In genomic region chr12:55499231-55499630, GRCh38 we compare ENCODE assay signal across 26 cellular contexts. TPM values are rescaled to one million over a fixed set of nuclear protein-coding genes. Genes with fewer than 3 reads are reported as not detected.
DNase-seq lines count a peak whose midpoint lies in the region; ATAC-seq, FAIRE-seq and TF ChIP-seq lines count a peak whose summit lies in the region.
"Had no signal": no experiment of that assay in that cellular context is flagged by ENCODE, and none has a peak within 500 bp of the region (broad histone marks: within the 10 kb centered on the region; RNA-seq: fewer than 3 reads in every experiment).

No MANE protein-coding gene starts in this region.

- WGBS in H9 (ENCODE audit: extremely low coverage, insufficient read length, low lambda C conversion rate), result no CpG with 5 or more reads among the region's 4 CpGs
- 4% methylated on average over 4 of the region's 4 CpGs for WGBS in K562 (ENCODE audit: insufficient coverage, low coverage, missing lambda C conversion rate)
- 100% methylated on average over 2 to 4 of the region's 4 CpGs for WGBS in mesodermal cell (ENCODE audit: insufficient coverage in 2 of 2), 2 experiments

- H3K27me3 ChIP-seq in H9 (ENCODE audit: insufficient read depth, low read length) (no peaks in the 10 kb centered on the region), K562 (ENCODE audit: control insufficient read depth in 2 of 2, insufficient read depth in 2 of 2, low read length in 2 of 2) (no peaks in the 10 kb centered on the region)
- H3K27me3 ChIP-seq: BLaER1 had no signal

- no peak overlapping the region for H2BK5ac ChIP-seq in H9 (ENCODE audit: insufficient read length, low read length)

- DNase-seq in H9, result no peak
- DNase-seq in K562 (ENCODE audit: extremely low read depth in 1 of 4, low spot score in 3 of 4), result no peak
- no peak for DNase-seq in progenitor cell of endocrine pancreas (ENCODE audit: low spot score, unreplicated experiment)
- no peak for DNase-seq in activated naive CD4-positive, alpha-beta T cell treated with anti-CD3 and anti-CD28 coated beads, Interleukin-2, amount 10 ng/mL, durations not matched to agents 7 days and 5 days
- DNase-seq in globus pallidus (ENCODE audit: low spot score), result no peak
- DNase-seq: CD4-positive, alpha-beta T cell; COR-L47; DMS 273 treated with DMSO at 0.1 percent for 48 hours; DND-41; Karpas-422; NCI-H1417; NCI-H187; NCI-H2107; NCI-H446 treated with DMSO at 0.1 percent for 48 hours; NCI-H526 treated with DMSO at 0.1 percent for 48 hours; PC-3; Right ventricle myocardium superior had no signal

- in situ Hi-C loops in K562 (cut with MboI), result no loop called here

- no peak for FAIRE-seq in K562 (lab: Jason Lieb, UNC)
- FAIRE-seq: GM12878 had no signal

- H3T11ph ChIP-seq in H9 (ENCODE audit: low read length), result no peak overlapping the region

- H3K9me3 Mint-ChIP-seq in H9, result no peaks in the 10 kb centered on the region
- H3K9me3 Mint-ChIP-seq in progenitor cell of endocrine pancreas (ENCODE audit: low read depth), result no peaks in the 10 kb centered on the region
- no peaks in the 10 kb centered on the region for H3K9me3 Mint-ChIP-seq in activated naive CD4-positive, alpha-beta T cell treated with anti-CD3 and anti-CD28 coated beads, Interleukin-2, amount 10 ng/mL, durations not matched to agents 7 days and 5 days
- H3K9me3 Mint-ChIP-seq: CD4-positive, alpha-beta T cell; IgD-negative memory B cell had no signal

- H3K9me1 ChIP-seq in K562 (ENCODE audit: control insufficient read depth, insufficient read depth, low read length), result no peaks in the 10 kb centered on the region

- POLR2A ChIA-PET in K562 (lab: Yijun Ruan, JAX), result no interaction called here

- H2BK20ac ChIP-seq in H9 (ENCODE audit: low read depth, low read length, poor library complexity, severe bottlenecking), result no peak overlapping the region

- no peak for TF ChIP-seq RAD21 in K562 (CRISPR knock-in tag; conservative IDR thresholded peaks at IDR 0.05 in 1 of 2, IDR thresholded peaks at IDR 0.05 in 1 of 2)

- ATAC-seq in K562 (no peak), GM19467 (IDR thresholded peaks at IDR 0.05; ENCODE audit: unreplicated experiment) (no peak)
- ATAC-seq: GM12878, PC-3 had no signal

- no peak overlapping the region; the same call in 1 of the 2 replicates for H3K14ac ChIP-seq in H9 (ENCODE audit: insufficient read depth, low read length)

- H3K27ac ChIP-seq in H9 (ENCODE audit: insufficient read length, low read depth, low read length), result no peak overlapping the region
- no peak overlapping the region for H3K27ac ChIP-seq in K562 (ENCODE audit: extremely low read depth, low read depth, low read length)
- H3K27ac ChIP-seq in mesodermal cell (ENCODE audit: low read depth, low read length, severe bottlenecking), result peak overlapping the region; percentile 34
- H3K27ac ChIP-seq: BLaER1, SK-N-MC had no signal

- H4K91ac ChIP-seq in H9 (ENCODE audit: insufficient read length, low read depth, low read length), result no peak overlapping the region

- TF ChIP-seq EP300 in K562 (IDR thresholded peaks at IDR 0.05; ENCODE audit: low read length), result no peak

- peak overlapping the region; percentile 53 for H4K5ac ChIP-seq in H9 (ENCODE audit: insufficient read length, low read depth, low read length)

- H2BK12ac ChIP-seq in H9 (ENCODE audit: insufficient read length, low read depth, low read length), result no peak overlapping the region

- H3K27me3 Mint-ChIP-seq in H9 (ENCODE audit: low read depth), result no peaks in the 10 kb centered on the region; the same call in 1 of the 2 replicates
- no peaks in the 10 kb centered on the region for H3K27me3 Mint-ChIP-seq in progenitor cell of endocrine pancreas
- H3K27me3 Mint-ChIP-seq in activated naive CD4-positive, alpha-beta T cell treated with anti-CD3 and anti-CD28 coated beads, Interleukin-2, amount 10 ng/mL, durations not matched to agents 7 days and 5 days, result no peaks in the 10 kb centered on the region
- H3K27me3 Mint-ChIP-seq: IgD-negative memory B cell had no signal

- H3K79me2 ChIP-seq in H9 (ENCODE audit: insufficient read depth, low read length), result no peaks in the 10 kb centered on the region
- no peaks in the 10 kb centered on the region for H3K79me2 ChIP-seq in K562 (ENCODE audit: control insufficient read depth, insufficient read depth, low read length)

- H2BK15ac ChIP-seq in H9 (ENCODE audit: low read depth, low read length), result no peak overlapping the region

- no peak for TF ChIP-seq POLR2A in K562 (conservative IDR thresholded peaks at IDR 0.05)

- no peaks in the 10 kb centered on the region for H4K20me1 ChIP-seq in H9 (ENCODE audit: control insufficient read depth, insufficient read depth, insufficient read length)
- H4K20me1 ChIP-seq in K562 (replicated peaks; ENCODE audit: control insufficient read depth, insufficient read depth, low read length), result no peaks in the 10 kb centered on the region
- H4K20me1 ChIP-seq: BLaER1 had no signal

- no peak overlapping the region for H4K8ac ChIP-seq in H9 (replicated peaks; ENCODE audit: insufficient read length, low read depth, low read length)

- no peak overlapping the region for H3K18ac ChIP-seq in H9 (ENCODE audit: insufficient read length, low read depth, low read length)

- H3K4me1 ChIP-seq in H9 (ENCODE audit: insufficient read depth, low read length) (no peaks in the 10 kb centered on the region; the same call in 1 of the 2 replicates), K562 (replicated peaks in 1 of 2; ENCODE audit: control insufficient read depth in 2 of 2, insufficient read depth in 2 of 2, low read length in 2 of 2) (peaks cover 0 to 13% of the 10 kb centered on the region in 2 experiments; a peak in 1 of 5 replicates), mesodermal cell (ENCODE audit: control insufficient read depth, insufficient read depth, low read length, poor library complexity, severe bottlenecking) (no peaks in the 10 kb centered on the region)
- H3K4me1 ChIP-seq: BLaER1 had no signal

- H3K9me3 ChIP-seq in H9 (ENCODE audit: control insufficient read depth, low read depth, low read length), result no peaks in the 10 kb centered on the region
- H3K9me3 ChIP-seq in K562 (replicated peaks; ENCODE audit: control insufficient read depth, insufficient read depth, low read depth, low read length), result no peaks in the 10 kb centered on the region
- no peaks in the 10 kb centered on the region for H3K9me3 ChIP-seq in mesodermal cell (ENCODE audit: control insufficient read depth, low read length)
- H3K9me3 ChIP-seq: BLaER1 had no signal

- no peak for TF ChIP-seq CTCF in H9 (conservative IDR thresholded peaks at IDR 0.05)
- no peak for TF ChIP-seq CTCF in K562 (IDR thresholded peaks at IDR 0.05 in 2 of 3, conservative IDR thresholded peaks at IDR 0.05 in 1 of 3; ENCODE audit: insufficient read depth in 2 of 3, low read depth in 1 of 3, low read length in 3 of 3)
- TF ChIP-seq CTCF in progenitor cell of endocrine pancreas (IDR thresholded peaks at IDR 0.05; ENCODE audit: unreplicated experiment), result no peak

- no peaks in the 10 kb centered on the region for H3K4me1 Mint-ChIP-seq in H9
- peaks cover 45% of the 10 kb centered on the region for H3K4me1 Mint-ChIP-seq in progenitor cell of endocrine pancreas (ENCODE audit: low read depth)
- no peaks in the 10 kb centered on the region for H3K4me1 Mint-ChIP-seq in activated naive CD4-positive, alpha-beta T cell treated with anti-CD3 and anti-CD28 coated beads, Interleukin-2, amount 10 ng/mL, durations not matched to agents 7 days and 5 days

- no peak overlapping the region for H3K56ac ChIP-seq in H9 (ENCODE audit: insufficient read length, low read depth, low read length)

- H3K4me3 Mint-ChIP-seq in H9, result no peak overlapping the region
- H3K4me3 Mint-ChIP-seq in progenitor cell of endocrine pancreas (ENCODE audit: low read depth), result no peak overlapping the region
- H3K4me3 Mint-ChIP-seq in activated naive CD4-positive, alpha-beta T cell treated with anti-CD3 and anti-CD28 coated beads, Interleukin-2, amount 10 ng/mL, durations not matched to agents 7 days and 5 days, result no peak overlapping the region
- H3K4me3 Mint-ChIP-seq: CD4-positive, alpha-beta T cell had no signal

- H3K9ac ChIP-seq in H9 (ENCODE audit: extremely low read depth, insufficient read length, low read length) (no peak overlapping the region), K562 (ENCODE audit: insufficient read depth in 1 of 2, low read depth in 2 of 2, low read length in 2 of 2) (no peak overlapping the region)
- H3K9ac ChIP-seq: BLaER1 had no signal

- intact Hi-C loops in K562 (cut with micrococcal nuclease), result no loop called here

- H3K36me3 ChIP-seq in K562 (ENCODE audit: control insufficient read depth, insufficient read depth, low read length), result no peaks in the 10 kb centered on the region
- no peaks in the 10 kb centered on the region for H3K36me3 ChIP-seq in mesodermal cell (ENCODE audit: control insufficient read depth, insufficient read depth, low read length)
- H3K36me3 ChIP-seq: BLaER1 had no signal

- H3K4ac ChIP-seq in H9 (ENCODE audit: low read depth, low read length), result no peak overlapping the region

- no peak overlapping the region for H3K4me3 ChIP-seq in K562
- H3K4me3 ChIP-seq in mesodermal cell (ENCODE audit: extremely low read depth, insufficient read depth, low read length, poor library complexity, severe bottlenecking), result no peak overlapping the region
- H3K4me3 ChIP-seq: BLaER1, GM12878, SK-N-MC had no signal

- H3K36me3 Mint-ChIP-seq in H9 (ENCODE audit: insufficient read depth in 1 of 3, low read depth in 3 of 3), result no peaks in the 10 kb centered on the region
- H3K36me3 Mint-ChIP-seq in progenitor cell of endocrine pancreas (ENCODE audit: insufficient read depth), result no peaks in the 10 kb centered on the region
- no peaks in the 10 kb centered on the region for H3K36me3 Mint-ChIP-seq in activated naive CD4-positive, alpha-beta T cell treated with anti-CD3 and anti-CD28 coated beads, Interleukin-2, amount 10 ng/mL, durations not matched to agents 7 days and 5 days
- H3K36me3 Mint-ChIP-seq: IgD-negative memory B cell had no signal

- H3K79me1 ChIP-seq in H9 (ENCODE audit: insufficient read depth, low read depth, low read length, poor library complexity, severe bottlenecking), result no peaks in the 10 kb centered on the region

- no TSS peak for BruUV-seq in K562 (replicated peaks; lab: Mats Ljungman, UMichigan)

- H2AFZ ChIP-seq in H9 (ENCODE audit: low read length), result no peak overlapping the region
- peak overlapping the region; percentile 22; the same call in 1 of the 2 replicates for H2AFZ ChIP-seq in K562 (ENCODE audit: low read depth, low read length)

- H2BK120ac ChIP-seq in H9 (ENCODE audit: low read depth, low read length, poor library complexity, severe bottlenecking), result no peak overlapping the region

- no peak overlapping the region for H2AK5ac ChIP-seq in H9 (ENCODE audit: insufficient read length, low read length)

- H3K4me2 ChIP-seq in H9 (ENCODE audit: insufficient read depth, insufficient read length, low read length) (no peak overlapping the region), K562 (ENCODE audit: insufficient read depth, low read length) (no peak overlapping the region)
- H3K4me2 ChIP-seq: BLaER1 had no signal

- CTCF ChIA-PET in K562 (lab: Yijun Ruan, JAX; ENCODE audit: low intra/inter-chr PET ratio), result no interaction called here
- CTCF ChIA-PET in activated naive CD4-positive, alpha-beta T cell treated with anti-CD3 and anti-CD28 coated beads, Interleukin-2, amount 10 ng/mL, durations not matched to agents 7 days and 5 days (lab: Charles Lee), result no interaction called here

- no peak overlapping the region for H3K27ac Mint-ChIP-seq in H9
- H3K27ac Mint-ChIP-seq in progenitor cell of endocrine pancreas, result peak overlapping the region; percentile 90
- no peak overlapping the region for H3K27ac Mint-ChIP-seq in activated naive CD4-positive, alpha-beta T cell treated with anti-CD3 and anti-CD28 coated beads, Interleukin-2, amount 10 ng/mL, durations not matched to agents 7 days and 5 days
- H3K27ac Mint-ChIP-seq: CD4-positive, alpha-beta T cell had no signal

- H3K23me2 ChIP-seq in H9 (ENCODE audit: insufficient read length, low read depth, low read length, poor library complexity, severe bottlenecking), result no peaks in the 10 kb centered on the region

- no peak overlapping the region for H3K23ac ChIP-seq in H9 (ENCODE audit: insufficient read length, low read depth, low read length)

RNA-seq across cellular contexts. Expression of gene OR6C68, which starts 7.1 kb away (rescaled TPM):
- not detected in 2 replicates for total RNA-seq in H9 (2021)
- total RNA-seq in K562 (2011; cell fraction: chromatin; rRNA removed; ENCODE audit: low replicate concordance), result not detected in 2 replicates
- not detected in 2 replicates for total RNA-seq in K562 (2011; cell fraction: nucleolus; rRNA removed)
- not detected in 2 replicates for total RNA-seq in K562 (2011; cell fraction: nucleoplasm; rRNA removed)
- not detected in 2 replicates for total RNA-seq in K562 (2014; rRNA removed)
- total RNA-seq in K562 (2014; rRNA removed; fragmentation: Illumina TruSeq; extraction: Trizol), result not detected in 2 replicates
- total RNA-seq in K562 (2015; rRNA removed; fragmentation: Illumina TruSeq; extraction: Trizol), result not detected in 2 replicates
- total RNA-seq in K562 (2021), result not detected in 2 replicates
- polyA plus RNA-seq in K562 (2011; rRNA removed), result not detected in 2 replicates
- not detected in 2 replicates for polyA plus RNA-seq in K562 (2011; cell fraction: cytosol; rRNA removed)
- polyA plus RNA-seq in K562 (2011; cell fraction: nucleus; rRNA removed), result not detected in 2 replicates
- polyA plus RNA-seq in K562 (2012), result not detected in 2 replicates
- not detected in 2 replicates for polyA plus RNA-seq in K562 (2014; fragmentation: Illumina TruSeq; extraction: Trizol)
- not detected for polyA plus RNA-seq in K562 (2014; fragmentation: Nextera tagmentation; extraction: Ambion mirVana)
- not detected in 2 replicates for polyA plus RNA-seq in K562 (2014; rRNA removed)
- polyA minus RNA-seq in K562 (2011; rRNA and poly(A)+ RNA removed), result not detected in 2 replicates
- not detected in 2 replicates for polyA minus RNA-seq in K562 (2011; cell fraction: cytosol; rRNA and poly(A)+ RNA removed)
- polyA minus RNA-seq in K562 (2011; cell fraction: nucleus; rRNA and poly(A)+ RNA removed), result not detected in 2 replicates
- not detected for polyA plus RNA-seq in mesodermal cell (2013, experiment 1 of 2)
- polyA plus RNA-seq in mesodermal cell (2013, experiment 2 of 2), result not detected
- total RNA-seq in progenitor cell of endocrine pancreas, result not detected in 2 replicates
- total RNA-seq: CD4-positive, alpha-beta T cell; GM12878; H4; M059J; PC-3; Right ventricle myocardium superior; RPMI7951 had no signal
- polyA plus RNA-seq: IgD-negative memory B cell had no signal

RNA-seq across cellular contexts. Expression of gene OR6C70, which starts 29.3 kb away (rescaled TPM):
- not detected in 2 replicates for total RNA-seq in H9 (2021)
- not detected in 2 replicates for total RNA-seq in K562 (2011; cell fraction: chromatin; rRNA removed; ENCODE audit: low replicate concordance)
- total RNA-seq in K562 (2011; cell fraction: nucleolus; rRNA removed), result not detected in 2 replicates
- total RNA-seq in K562 (2011; cell fraction: nucleoplasm; rRNA removed), result not detected in 2 replicates
- total RNA-seq in K562 (2014; rRNA removed), result not detected in 2 replicates
- not detected in 2 replicates for total RNA-seq in K562 (2014; rRNA removed; fragmentation: Illumina TruSeq; extraction: Trizol)
- not detected in 2 replicates for total RNA-seq in K562 (2015; rRNA removed; fragmentation: Illumina TruSeq; extraction: Trizol)
- not detected in 2 replicates for total RNA-seq in K562 (2021)
- polyA plus RNA-seq in K562 (2011; rRNA removed), result not detected in 2 replicates
- polyA plus RNA-seq in K562 (2011; cell fraction: cytosol; rRNA removed), result not detected in 2 replicates
- not detected in 2 replicates for polyA plus RNA-seq in K562 (2011; cell fraction: nucleus; rRNA removed)
- polyA plus RNA-seq in K562 (2012), result not detected in 2 replicates
- not detected in 2 replicates for polyA plus RNA-seq in K562 (2014; fragmentation: Illumina TruSeq; extraction: Trizol)
- not detected for polyA plus RNA-seq in K562 (2014; fragmentation: Nextera tagmentation; extraction: Ambion mirVana)
- not detected in 2 replicates for polyA plus RNA-seq in K562 (2014; rRNA removed)
- polyA minus RNA-seq in K562 (2011; rRNA and poly(A)+ RNA removed), result not detected in 2 replicates
- not detected in 2 replicates for polyA minus RNA-seq in K562 (2011; cell fraction: cytosol; rRNA and poly(A)+ RNA removed)
- polyA minus RNA-seq in K562 (2011; cell fraction: nucleus; rRNA and poly(A)+ RNA removed), result not detected in 2 replicates
- polyA plus RNA-seq in mesodermal cell (2013, experiment 1 of 2), result not detected
- not detected for polyA plus RNA-seq in mesodermal cell (2013, experiment 2 of 2)
- not detected in 2 replicates for total RNA-seq in progenitor cell of endocrine pancreas
- total RNA-seq: CD4-positive, alpha-beta T cell; GM12878; H4; M059J; PC-3; Right ventricle myocardium superior; RPMI7951 had no signal
- polyA plus RNA-seq: GM12878, IgD-negative memory B cell had no signal

RNA-seq across cellular contexts. Expression of gene OR6C4, which starts 50.2 kb away (rescaled TPM):
- total RNA-seq in H9 (2021), result not detected in 2 replicates
- not detected in 2 replicates for total RNA-seq in K562 (2011; cell fraction: chromatin; rRNA removed; ENCODE audit: low replicate concordance)
- not detected in 2 replicates for total RNA-seq in K562 (2011; cell fraction: nucleolus; rRNA removed)
- not detected in 2 replicates for total RNA-seq in K562 (2011; cell fraction: nucleoplasm; rRNA removed)
- not detected in 2 replicates for total RNA-seq in K562 (2014; rRNA removed)
- total RNA-seq in K562 (2014; rRNA removed; fragmentation: Illumina TruSeq; extraction: Trizol), result not detected in 2 replicates
- total RNA-seq in K562 (2015; rRNA removed; fragmentation: Illumina TruSeq; extraction: Trizol), result not detected in 2 replicates
- not detected in 2 replicates for total RNA-seq in K562 (2021)
- polyA plus RNA-seq in K562 (2011; rRNA removed), result not detected in 2 replicates
- not detected in 2 replicates for polyA plus RNA-seq in K562 (2011; cell fraction: cytosol; rRNA removed)
- not detected in 2 replicates for polyA plus RNA-seq in K562 (2011; cell fraction: nucleus; rRNA removed)
- not detected in 2 replicates for polyA plus RNA-seq in K562 (2012)
- polyA plus RNA-seq in K562 (2014; fragmentation: Illumina TruSeq; extraction: Trizol), result not detected in 2 replicates
- polyA plus RNA-seq in K562 (2014; fragmentation: Nextera tagmentation; extraction: Ambion mirVana), result not detected
- polyA plus RNA-seq in K562 (2014; rRNA removed), result not detected in 2 replicates
- not detected in 2 replicates for polyA minus RNA-seq in K562 (2011; rRNA and poly(A)+ RNA removed)
- polyA minus RNA-seq in K562 (2011; cell fraction: cytosol; rRNA and poly(A)+ RNA removed), result not detected in 2 replicates
- polyA minus RNA-seq in K562 (2011; cell fraction: nucleus; rRNA and poly(A)+ RNA removed), result not detected in 2 replicates
- not detected for polyA plus RNA-seq in mesodermal cell (2013, experiment 1 of 2)
- not detected for polyA plus RNA-seq in mesodermal cell (2013, experiment 2 of 2)
- not detected in 2 replicates for total RNA-seq in progenitor cell of endocrine pancreas
- total RNA-seq: CD4-positive, alpha-beta T cell; GM12878; H4; M059J; PC-3; Right ventricle myocardium superior; RPMI7951 had no signal
- polyA plus RNA-seq: GM12878, IgD-negative memory B cell had no signal

RNA-seq across cellular contexts. Expression of gene OR6C2, which starts 55.4 kb away (rescaled TPM):
- total RNA-seq in H9 (2021), result not detected in 2 replicates
- total RNA-seq in K562 (2011; cell fraction: chromatin; rRNA removed; ENCODE audit: low replicate concordance), result not detected in 2 replicates
- total RNA-seq in K562 (2011; cell fraction: nucleolus; rRNA removed), result not detected in 2 replicates
- not detected in 2 replicates for total RNA-seq in K562 (2011; cell fraction: nucleoplasm; rRNA removed)
- not detected in 2 replicates for total RNA-seq in K562 (2014; rRNA removed)
- not detected in 2 replicates for total RNA-seq in K562 (2014; rRNA removed; fragmentation: Illumina TruSeq; extraction: Trizol)
- total RNA-seq in K562 (2015; rRNA removed; fragmentation: Illumina TruSeq; extraction: Trizol), result not detected in 2 replicates
- not detected in 2 replicates for total RNA-seq in K562 (2021)
- polyA plus RNA-seq in K562 (2011; rRNA removed), result not detected in 2 replicates
- not detected in 2 replicates for polyA plus RNA-seq in K562 (2011; cell fraction: cytosol; rRNA removed)
- not detected in 2 replicates for polyA plus RNA-seq in K562 (2011; cell fraction: nucleus; rRNA removed)
- not detected in 2 replicates for polyA plus RNA-seq in K562 (2012)
- polyA plus RNA-seq in K562 (2014; fragmentation: Illumina TruSeq; extraction: Trizol), result not detected in 2 replicates
- polyA plus RNA-seq in K562 (2014; fragmentation: Nextera tagmentation; extraction: Ambion mirVana), result not detected
- polyA plus RNA-seq in K562 (2014; rRNA removed), result not detected in 2 replicates
- polyA minus RNA-seq in K562 (2011; rRNA and poly(A)+ RNA removed), result not detected in 2 replicates
- not detected in 2 replicates for polyA minus RNA-seq in K562 (2011; cell fraction: cytosol; rRNA and poly(A)+ RNA removed)
- not detected in 2 replicates for polyA minus RNA-seq in K562 (2011; cell fraction: nucleus; rRNA and poly(A)+ RNA removed)
- polyA plus RNA-seq in mesodermal cell (2013, experiment 1 of 2), result not detected
- not detected for polyA plus RNA-seq in mesodermal cell (2013, experiment 2 of 2)
- total RNA-seq in progenitor cell of endocrine pancreas, result not detected in 2 replicates
- total RNA-seq: CD4-positive, alpha-beta T cell; GM12878; H4; M059J; PC-3; Right ventricle myocardium superior; RPMI7951 had no signal
- polyA plus RNA-seq: GM12878, IgD-negative memory B cell had no signal
